ENCODE assay signal across 21 cellular contexts in genomic region chr17:8443756-8444155, GRCh38.
DNase-seq lines count a peak whose midpoint lies in the region; ATAC-seq lines count a peak whose summit lies in the region.
"Had no signal": no experiment of that assay in that cellular context is flagged by ENCODE, and none has a peak within 500 bp of the region (broad histone marks: within the 10 kb centered on the region; RNA-seq: fewer than 3 reads in every experiment).

No MANE protein-coding gene starts in this region.

- H3K9me3 ChIP-seq in SK-N-MC (ENCODE audit: low read depth, low read length): no peaks in the 10 kb centered on the region
- H3K9me3 ChIP-seq: A549, BLaER1 had no signal

- H3K36me3 ChIP-seq in SK-N-MC (ENCODE audit: insufficient read depth, low read length): peaks cover 23% of the 10 kb centered on the region

- H3K27ac ChIP-seq in SK-N-MC: peak overlapping the region; percentile 89; the same call in 1 of the 2 replicates
- H3K27ac ChIP-seq: A549, BLaER1, GM23248, HL-60, KMS-11 had no signal

- peaks cover 12% of the 10 kb centered on the region for H3K36me3 Mint-ChIP-seq in activated naive CD8-positive, alpha-beta T cell
- H3K36me3 Mint-ChIP-seq in activated naive CD8-positive, alpha-beta T cell treated with anti-CD3 and anti-CD28 coated beads, Interleukin-2, amount 50 U/mL, for 24 hours (ENCODE audit: low read depth): peaks cover 40% of the 10 kb centered on the region
- H3K36me3 Mint-ChIP-seq in stimulated activated effector memory CD8-positive, alpha-beta T cell treated with anti-CD3 and anti-CD28 coated beads, Interleukin-12 subunit alpha, Interleukin-12 subunit beta, amount 100 ng/mL, for 72 hours: peaks cover 95% of the 10 kb centered on the region

- no peak overlapping the region for H3K4me3 Mint-ChIP-seq in activated naive CD8-positive, alpha-beta T cell
- H3K4me3 Mint-ChIP-seq in activated naive CD8-positive, alpha-beta T cell treated with anti-CD3 and anti-CD28 coated beads, Interleukin-2, amount 50 U/mL, for 24 hours: no peak overlapping the region
- no peak overlapping the region for H3K4me3 Mint-ChIP-seq in stimulated activated effector memory CD8-positive, alpha-beta T cell treated with anti-CD3 and anti-CD28 coated beads, Interleukin-12 subunit alpha, Interleukin-12 subunit beta, amount 100 ng/mL, for 72 hours
- H3K4me3 Mint-ChIP-seq: CD8-positive, alpha-beta T cell had no signal

- no peak overlapping the region for H3K4me3 ChIP-seq in SK-N-MC
- H3K4me3 ChIP-seq: A549, BLaER1, GM23248 had no signal

- no peak for DNase-seq in activated naive CD8-positive, alpha-beta T cell treated with anti-CD3 and anti-CD28 coated beads, Interleukin-2, amount 50 U/mL, for 24 hours
- DNase-seq in SK-N-MC (ENCODE audit: low read depth, low spot score): no peak
- peak; percentile 44 for DNase-seq in medulla oblongata (ENCODE audit: extremely low spot score)
- no peak for DNase-seq in stimulated activated effector memory CD8-positive, alpha-beta T cell treated with anti-CD3 and anti-CD28 coated beads, Interleukin-12 subunit alpha, Interleukin-12 subunit beta, amount 100 ng/mL, for 72 hours (ENCODE audit: low spot score in 2 of 2)
- DNase-seq: Calu3; CD8-positive, alpha-beta T cell; GF-D8; GM23248; NCI-H1417; NCI-H187; NCI-H2107; NCI-H510A; NCI-H774; SHP77 had no signal

- H3K9me3 Mint-ChIP-seq in activated naive CD8-positive, alpha-beta T cell (ENCODE audit: low read depth): no peaks in the 10 kb centered on the region
- no peaks in the 10 kb centered on the region for H3K9me3 Mint-ChIP-seq in activated naive CD8-positive, alpha-beta T cell treated with anti-CD3 and anti-CD28 coated beads, Interleukin-2, amount 50 U/mL, for 24 hours
- no peaks in the 10 kb centered on the region for H3K9me3 Mint-ChIP-seq in stimulated activated effector memory CD8-positive, alpha-beta T cell treated with anti-CD3 and anti-CD28 coated beads, Interleukin-12 subunit alpha, Interleukin-12 subunit beta, amount 100 ng/mL, for 72 hours
- H3K9me3 Mint-ChIP-seq: CD8-positive, alpha-beta T cell had no signal

- H3K9ac ChIP-seq in SK-N-MC (ENCODE audit: insufficient read length): no peak overlapping the region
- H3K9ac ChIP-seq: BLaER1, GM23248, KMS-11 had no signal

- peaks cover 57% of the 10 kb centered on the region for H3K4me1 Mint-ChIP-seq in activated naive CD8-positive, alpha-beta T cell (ENCODE audit: low read depth)
- H3K4me1 Mint-ChIP-seq in activated naive CD8-positive, alpha-beta T cell treated with anti-CD3 and anti-CD28 coated beads, Interleukin-2, amount 50 U/mL, for 24 hours: peaks cover 45% of the 10 kb centered on the region
- H3K4me1 Mint-ChIP-seq in stimulated activated effector memory CD8-positive, alpha-beta T cell treated with anti-CD3 and anti-CD28 coated beads, Interleukin-12 subunit alpha, Interleukin-12 subunit beta, amount 100 ng/mL, for 72 hours: peaks cover 41% of the 10 kb centered on the region

- no peaks in the 10 kb centered on the region for H3K27me3 Mint-ChIP-seq in activated naive CD8-positive, alpha-beta T cell
- H3K27me3 Mint-ChIP-seq in activated naive CD8-positive, alpha-beta T cell treated with anti-CD3 and anti-CD28 coated beads, Interleukin-2, amount 50 U/mL, for 24 hours: no peaks in the 10 kb centered on the region

- H3K27ac Mint-ChIP-seq in activated naive CD8-positive, alpha-beta T cell: peak overlapping the region; percentile 81
- H3K27ac Mint-ChIP-seq in activated naive CD8-positive, alpha-beta T cell treated with anti-CD3 and anti-CD28 coated beads, Interleukin-2, amount 50 U/mL, for 24 hours: no peak overlapping the region
- H3K27ac Mint-ChIP-seq in stimulated activated effector memory CD8-positive, alpha-beta T cell treated with anti-CD3 and anti-CD28 coated beads, Interleukin-12 subunit alpha, Interleukin-12 subunit beta, amount 100 ng/mL, for 72 hours: peak overlapping the region; percentile 20

- ATAC-seq in activated naive CD8-positive, alpha-beta T cell treated with anti-CD3 and anti-CD28 coated beads, Interleukin-2, amount 50 U/mL, for 24 hours: no peak
- no peak for ATAC-seq in stimulated activated effector memory CD8-positive, alpha-beta T cell treated with anti-CD3 and anti-CD28 coated beads, Interleukin-12 subunit alpha, Interleukin-12 subunit beta, amount 100 ng/mL, for 72 hours
- ATAC-seq in GM19328 (IDR thresholded peaks at IDR 0.05; ENCODE audit: unreplicated experiment) (no peak), HG03354 (IDR thresholded peaks at IDR 0.05; ENCODE audit: poor library complexity, severe bottlenecking, unreplicated experiment) (no peak)
- ATAC-seq: CD8-positive, alpha-beta T cell had no signal
